Comparison of ENCODE assay signal across 18 cellular contexts in the genomic region with DNA sequence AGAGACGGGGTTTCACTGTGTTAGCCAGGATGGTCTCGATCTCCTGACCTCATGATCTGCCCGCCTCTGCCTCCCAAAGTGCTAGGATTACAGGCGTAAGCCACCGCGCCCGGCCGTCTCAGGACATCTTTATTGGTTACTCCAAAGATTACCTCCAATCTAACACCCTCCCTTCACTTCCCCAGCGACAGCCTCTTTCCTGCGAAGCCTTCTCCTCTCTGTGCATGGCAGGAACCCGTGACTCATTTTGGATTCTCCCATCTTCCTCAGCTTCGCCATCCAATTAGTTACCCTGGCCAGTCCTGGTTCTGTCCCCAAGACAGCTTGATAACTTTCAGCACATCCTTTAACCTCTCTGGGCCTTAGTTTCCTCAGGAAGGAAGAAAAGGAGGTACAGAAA. TPM values are rescaled to one million over a fixed set of nuclear protein-coding genes. Genes with fewer than 3 reads are reported as not detected.
A peak's percentile ranks its signal among the peaks of the same experiment; 100 is the strongest.
DNase-seq lines count a peak whose midpoint lies in the region; ATAC-seq and TF ChIP-seq lines count a peak whose summit lies in the region.
"Had no signal": no experiment of that assay in that cellular context is flagged by ENCODE, and none has a peak within 500 bp of the region (broad histone marks: within the 10 kb centered on the region; RNA-seq: fewer than 3 reads in every experiment).

No MANE protein-coding gene starts in this region.

- no peak for DNase-seq in neural crest cell (ENCODE audit: low read depth, low spot score)
- no peak for DNase-seq in thoracic aorta (ENCODE audit: low spot score)
- no peak for DNase-seq in stimulated activated CD4-positive, alpha-beta T cell treated with anti-CD3 and anti-CD28 coated beads, Interleukin-4, amount 100 ng/mL, for 1 hour
- DNase-seq in activated T-cell treated with anti-CD3 and anti-CD28 coated beads, Interleukin-2, amount 50 U/mL, for 1 hour: no peak
- no peak for DNase-seq in GM13976 (ENCODE audit: low spot score)
- no peak for DNase-seq in GM10266 (ENCODE audit: extremely low spot score)
- DNase-seq: COR-L47, H7, NCI-H1105, NCI-H1694 treated with DMSO at 0.1 percent for 48 hours, NCI-H2107, NCI-H226, NCI-H526 treated with DMSO at 0.1 percent for 48 hours, OCI-M1, RPMI8226 had no signal

- H3K4me1 Mint-ChIP-seq in neural crest cell: peaks cover 8% of the 10 kb centered on the region
- H3K4me1 Mint-ChIP-seq: IgD-negative memory B cell had no signal

- no peaks in the 10 kb centered on the region for H3K27me3 ChIP-seq in esophagus (ENCODE audit: control insufficient read depth in 1 of 2, insufficient read depth in 2 of 2, low read length in 2 of 2)
- no peaks in the 10 kb centered on the region for H3K27me3 ChIP-seq in thoracic aorta (replicated peaks; ENCODE audit: insufficient read depth)

- 79 to 83% methylated on average over 11 to 12 of the region's 12 CpGs for WGBS in esophagus, 2 donors

- TF ChIP-seq CTCF in neural crest cell (conservative IDR thresholded peaks at IDR 0.05) (no peak), thoracic aorta (IDR thresholded peaks at IDR 0.05) (no peak), GM13976 (IDR thresholded peaks at IDR 0.05; ENCODE audit: borderline replicate concordance, control extremely low read depth, extremely low read depth, insufficient read depth, missing control alignments) (no peak), GM10266 (IDR thresholded peaks at IDR 0.05; ENCODE audit: control insufficient read depth, insufficient read depth, low read depth, missing control alignments) (no peak)

- no peaks in the 10 kb centered on the region for H3K9me3 ChIP-seq in esophagus (ENCODE audit: control insufficient read depth in 2 of 2, insufficient read depth in 1 of 2, low read depth in 1 of 2, low read length in 1 of 2)
- no peaks in the 10 kb centered on the region for H3K9me3 ChIP-seq in thoracic aorta

- H3K36me3 ChIP-seq in esophagus (ENCODE audit: control insufficient read depth in 2 of 2, insufficient read depth in 2 of 2, low read length in 1 of 2) (no peaks in the 10 kb centered on the region), thoracic aorta (no peaks in the 10 kb centered on the region)

- no peaks in the 10 kb centered on the region for H3K36me3 Mint-ChIP-seq in neural crest cell (ENCODE audit: low read depth)
- H3K36me3 Mint-ChIP-seq: IgD-negative memory B cell had no signal

- peak overlapping the region; percentile 44 for H3K27ac ChIP-seq in angular gyrus (ENCODE audit: low read depth, low read length)
- H3K27ac ChIP-seq in esophagus (ENCODE audit: low read depth in 2 of 2, low read length in 1 of 2): peak overlapping the region; percentile 50 to 54
- peak overlapping the region; percentile 84 to 86 for H3K27ac ChIP-seq in thoracic aorta

- H3K4me1 ChIP-seq in esophagus (ENCODE audit: control insufficient read depth in 2 of 2, insufficient read depth in 2 of 2, low read length in 1 of 2): no peaks in the 10 kb centered on the region
- H3K4me1 ChIP-seq in thoracic aorta (ENCODE audit: control insufficient read depth in 1 of 2, low read depth in 2 of 2): peaks cover 9 to 28% of the 10 kb centered on the region in 2 donors

- H3K9me3 Mint-ChIP-seq in neural crest cell: no peaks in the 10 kb centered on the region

- no peak for ATAC-seq in thoracic aorta (ENCODE audit: insufficient number of reproducible peaks, low FRiP score, low read depth)

- in situ Hi-C loops in GM13976 (cut with MboI; ENCODE audit: low sequenced_read_pairs, unreplicated experiment): no loop called here

- no peaks in the 10 kb centered on the region for H3K27me3 Mint-ChIP-seq in neural crest cell (ENCODE audit: low read depth)

- no peak overlapping the region for H3K4me3 Mint-ChIP-seq in neural crest cell
- H3K4me3 Mint-ChIP-seq: IgD-negative memory B cell had no signal

- H3K4me3 ChIP-seq in esophagus (ENCODE audit: low read depth in 1 of 2, low read length in 2 of 2) (no peak overlapping the region), thoracic aorta (no peak overlapping the region)

- peak overlapping the region; percentile 36 for H3K27ac Mint-ChIP-seq in neural crest cell (ENCODE audit: unreplicated experiment)
- H3K27ac Mint-ChIP-seq: IgD-negative memory B cell had no signal

RNA-seq across cellular contexts. Expression of gene TOX2, which starts 51.3 kb away (rescaled TPM):
- 10 to 100 TPM in 1 of 2 donors, 1 to 10 TPM in 1; 6.9 to 10.5 TPM for polyA plus RNA-seq in esophagus
- total RNA-seq in neural crest cell: 3.3 and 4.1 TPM in 2 replicates
- 10 to 100 TPM in 1 of 2 donors, 1 to 10 TPM in 1; 4.2 to 14.6 TPM for total RNA-seq in thoracic aorta
